8 cellular contexts compared by ENCODE assay signal in genomic region chr2:166361351-166362153, GRCh38. TPM values are rescaled to one million over a fixed set of nuclear protein-coding genes. Genes with fewer than 3 reads are reported as not detected.
DNase-seq lines count a peak whose midpoint lies in the region; ATAC-seq and TF ChIP-seq lines count a peak whose summit lies in the region.

No MANE protein-coding gene starts in this region.

- no peak for TF ChIP-seq POLR2A in testis (IDR thresholded peaks at IDR 0.05)

- ATAC-seq in natural killer cell = no peak

- H3K36me3 Mint-ChIP-seq in natural killer cell = no peaks in the 10 kb centered on the region

- 71 to 75% methylated on average over 3 of the region's 3 CpGs for WGBS in testis, 2 donors

- no peak overlapping the region for H3K27ac Mint-ChIP-seq in natural killer cell

- no peaks in the 10 kb centered on the region for H3K4me1 ChIP-seq in BE2C
- no peaks in the 10 kb centered on the region for H3K4me1 ChIP-seq in testis

- no peak overlapping the region for H3K4me3 ChIP-seq in BE2C (ENCODE audit: low read depth, low read length)
- H3K4me3 ChIP-seq in epithelial cell of proximal tubule (ENCODE audit: low read depth, low read length) = no peak overlapping the region
- no peak overlapping the region for H3K4me3 ChIP-seq in testis

- H3K9me3 ChIP-seq in BE2C = no peaks in the 10 kb centered on the region
- H3K9me3 ChIP-seq in testis = no peaks in the 10 kb centered on the region

- no peaks in the 10 kb centered on the region for H3K36me3 ChIP-seq in BE2C
- no peaks in the 10 kb centered on the region for H3K36me3 ChIP-seq in testis (ENCODE audit: low read depth, missing control alignments)

- DNase-seq in BE2C (no peak), GM20000 (ENCODE audit: low spot score) (no peak), NCI-H460 (ENCODE audit: extremely low read depth, low read depth) (peak; percentile 67), epithelial cell of proximal tubule (ENCODE audit: low read depth) (no peak), testis (no peak), substantia nigra (lab: John Stamatoyannopoulos, UW) (no peak), natural killer cell (no peak)
- DNase-seq in activated CD4-positive, CD25-positive, alpha-beta regulatory T cell treated with anti-CD3 and anti-CD28 coated beads, Interleukin-2, amount 50 U/mL, for 72 hours = no peak

- no peaks in the 10 kb centered on the region for H3K27me3 Mint-ChIP-seq in natural killer cell (ENCODE audit: low read depth in 2 of 2)

- no peak overlapping the region for H3K27ac ChIP-seq in testis
- no peak overlapping the region for H3K27ac ChIP-seq in substantia nigra (ENCODE audit: low read depth, low read length, poor library complexity, severe bottlenecking)

- no peaks in the 10 kb centered on the region for H3K27me3 ChIP-seq in BE2C
- H3K27me3 ChIP-seq in testis = no peaks in the 10 kb centered on the region

- H3K4me1 Mint-ChIP-seq in natural killer cell = no peaks in the 10 kb centered on the region

- intact Hi-C loops in testis (cut with DNase I; ENCODE audit: low total_unique reads) = no loop called here
- intact Hi-C loops in natural killer cell (cut with micrococcal nuclease) = no loop called here

- TF ChIP-seq CTCF in BE2C (IDR thresholded peaks at IDR 0.05; ENCODE audit: low read depth, low read length) = peak; percentile 51
- TF ChIP-seq CTCF in GM20000 (IDR thresholded peaks at IDR 0.05; ENCODE audit: extremely low read depth, missing control alignments) = peak; percentile 22
- TF ChIP-seq CTCF in epithelial cell of proximal tubule (conservative IDR thresholded peaks at IDR 0.05; ENCODE audit: low read depth, low read length) = peak; percentile 73
- peak in 2 of 3 experiments; percentile 2 to 16 for TF ChIP-seq CTCF in testis (IDR thresholded peaks at IDR 0.05)
- no peak for TF ChIP-seq CTCF in natural killer cell (IDR thresholded peaks at IDR 0.05)

- no peak overlapping the region for H3K4me3 Mint-ChIP-seq in natural killer cell

- H3K9me3 Mint-ChIP-seq in natural killer cell = no peaks in the 10 kb centered on the region

RNA-seq across cellular contexts. Expression of gene SCN9A, which starts 14.2 kb away (rescaled TPM):
- polyA plus RNA-seq in BE2C (2012; ENCODE audit: insufficient read depth, insufficient read length, low read depth) = 2.2 TPM
- total RNA-seq in NCI-H460 (2014; rRNA removed; shearing (Covaris generic)) = 45.1 and 58.6 TPM in 2 replicates
- polyA plus RNA-seq in NCI-H460 (2014; cell fraction: nucleus; rRNA removed) = 13.2 and 28.1 TPM in 2 replicates
- 0.87 and 2.1 TPM in 2 replicates for total RNA-seq in epithelial cell of proximal tubule
- 100 to 1,000 TPM in 1 of 2 donors, 10 to 100 TPM in 1; 85.7 to 117 TPM for total RNA-seq in testis
- polyA plus RNA-seq in testis (ENCODE audit: insufficient read depth, low read depth, low replicate concordance) = 7.3 TPM
- total RNA-seq in natural killer cell = 1 to 10 TPM in 1 of 3 donors, under 1 TPM in 2; 0.28 to 1.4 (median 0.39) TPM

Comparison
In these comparisons a context has a peak if more than half of its experiments do, and no peak if none do; other contexts are left out.
1. RNA of gene SCN9A, which starts 14.2 kb away (total RNA-seq): 85.7 to 117 TPM in testis and 45.1 to 58.6 TPM in NCI-H460; 0.87 to 2.1 TPM in epithelial cell of proximal tubule and 0.28 to 1.4 TPM in natural killer cell; every median in the first group is over 10 times any median in the second.